ENCODE assay signal across 19 cellular contexts in the genomic region with DNA sequence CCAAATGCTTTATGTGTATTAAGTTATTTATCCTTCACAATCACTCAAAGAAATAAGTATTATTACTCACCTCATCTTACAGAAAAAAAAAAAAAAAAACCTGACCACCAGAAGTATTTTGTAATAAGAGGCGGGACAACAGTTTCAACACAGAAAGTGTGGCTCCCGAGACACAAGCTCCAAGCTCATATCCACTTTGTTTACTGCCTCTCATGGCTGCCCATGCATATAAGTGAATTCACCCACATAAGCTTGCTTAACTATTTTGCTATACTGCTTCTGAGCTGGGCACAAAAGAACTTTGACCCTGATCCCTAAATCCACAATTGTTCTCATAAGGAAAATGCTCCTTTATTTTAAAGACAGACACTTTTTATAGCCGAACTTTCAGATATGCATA.
A peak's percentile ranks its signal among the peaks of the same experiment; 100 is the strongest.
DNase-seq lines count a peak whose midpoint lies in the region; ATAC-seq, FAIRE-seq and TF ChIP-seq lines count a peak whose summit lies in the region.
"Had no signal": no experiment of that assay in that cellular context is flagged by ENCODE, and none has a peak within 500 bp of the region (broad histone marks: within the 10 kb centered on the region; RNA-seq: fewer than 3 reads in every experiment).

No MANE protein-coding gene starts in this region.

- H3K9me3 ChIP-seq in DOHH2 (ENCODE audit: control insufficient read depth, insufficient read depth, low read length) (peaks cover 7% of the 10 kb centered on the region; the same call in 1 of the 2 replicates), pancreas (no peaks in the 10 kb centered on the region)
- H3K9me3 ChIP-seq: gastrocnemius medialis had no signal

- H3K9me2 ChIP-seq in DOHH2 (replicated peaks; ENCODE audit: control insufficient read depth, low read length), result no peaks in the 10 kb centered on the region

- no peaks in the 10 kb centered on the region for H3F3A ChIP-seq in DOHH2 (ENCODE audit: control insufficient read depth, insufficient read depth)

- H4K20me1 ChIP-seq in DOHH2 (ENCODE audit: control insufficient read depth, insufficient read depth, low read depth, low read length), result no peaks in the 10 kb centered on the region

- H3K4me3 ChIP-seq in DOHH2 (ENCODE audit: low read length), result no peak overlapping the region
- H3K4me3 ChIP-seq in epithelial cell of esophagus (ENCODE audit: low read length), result no peak overlapping the region
- H3K4me3 ChIP-seq in pancreas, result no peak overlapping the region
- H3K4me3 ChIP-seq: cardiac muscle cell, gastrocnemius medialis had no signal

- FAIRE-seq in pancreas (lab: Jason Lieb, UNC), result no peak
- FAIRE-seq: HTR-8/SVneo had no signal

- no peaks in the 10 kb centered on the region for H3K79me2 ChIP-seq in DOHH2 (ENCODE audit: control insufficient read depth, low read length)

- intact Hi-C loops in pancreas (cut with DNase I), result no loop called here

- H3K4me2 ChIP-seq in DOHH2 (ENCODE audit: low read length), result peak overlapping the region; percentile 29; the same call in 1 of the 2 replicates

- H3K27me3 ChIP-seq in DOHH2 (ENCODE audit: control insufficient read depth, low read length) (no peaks in the 10 kb centered on the region), pancreas (no peaks in the 10 kb centered on the region)
- H3K27me3 ChIP-seq: cardiac muscle cell, gastrocnemius medialis had no signal

- peaks cover 4% of the 10 kb centered on the region; the same call in 1 of the 2 replicates for H3K36me3 ChIP-seq in DOHH2 (ENCODE audit: control insufficient read depth, low read length)
- H3K36me3 ChIP-seq in pancreas, result no peaks in the 10 kb centered on the region
- H3K36me3 ChIP-seq: cardiac muscle cell, gastrocnemius medialis had no signal

- H3K4me1 ChIP-seq in DOHH2 (ENCODE audit: control insufficient read depth, low read length) (peaks cover 11% of the 10 kb centered on the region), pancreas (no peaks in the 10 kb centered on the region)
- H3K4me1 ChIP-seq: gastrocnemius medialis had no signal

- DNase-seq in NCI-H526 treated with DMSO at 0.1 percent for 48 hours (lab: John Stamatoyannopoulos, UW) (peak; percentile 33), epithelial cell of esophagus (ENCODE audit: low read depth) (peak; percentile 39), left lobe of liver (ENCODE audit: low spot score) (no peak), DMS 273 treated with DMSO at 0.1 percent for 48 hours (lab: John Stamatoyannopoulos, UW) (no peak), pancreas (no peak), COLO668 (lab: John Stamatoyannopoulos, UW; ENCODE audit: unreplicated experiment) (no peak)
- DNase-seq: activated CD4-positive, alpha-beta T cell treated with anti-CD3 and anti-CD28 coated beads for 48 hours; activated T-cell treated with anti-CD3 and anti-CD28 coated beads for 4 hours; DMS79; effector CD8-positive, alpha-beta T cell; gastrocnemius medialis; GOT3; MM.1S; right cardiac atrium; stimulated activated CD4-positive, alpha-beta T cell treated with anti-CD3 and anti-CD28 coated beads, Interleukin-1b, Interleukin-23, amount 100 ng/mL, for 48 hours had no signal

- TF ChIP-seq CTCF in DOHH2 (IDR thresholded peaks at IDR 0.05; ENCODE audit: low read depth, low read length, poor library complexity, severe bottlenecking), result no peak
- no peak for TF ChIP-seq CTCF in epithelial cell of esophagus (IDR thresholded peaks at IDR 0.05; ENCODE audit: insufficient read depth, low read depth, low read length, missing control alignments)
- TF ChIP-seq CTCF in pancreas (IDR thresholded peaks at IDR 0.05), result no peak

- H3K27ac ChIP-seq in DOHH2 (ENCODE audit: low read depth, low read length) (no peak overlapping the region), pancreas (no peak overlapping the region)
- H3K27ac ChIP-seq: cardiac muscle cell, gastrocnemius medialis had no signal

- ATAC-seq in left lobe of liver (peak; percentile 69), GM18520 (IDR thresholded peaks at IDR 0.05; ENCODE audit: unreplicated experiment) (no peak), pancreas (no peak)
- ATAC-seq: gastrocnemius medialis, right cardiac atrium had no signal

- WGBS in pancreas, 2 donors, result 86 to 95% methylated on average over 3 of the region's 3 CpGs

Comparison
In these comparisons a context has a peak if more than half of its experiments do, and no peak if none do; other contexts are left out.
1. DNase-seq: peak in NCI-H526 treated with DMSO at 0.1 percent for 48 hours (single experiment) and epithelial cell of esophagus (single experiment); none in left lobe of liver (single experiment), DMS 273 treated with DMSO at 0.1 percent for 48 hours (single experiment), pancreas (0 of 6) and COLO668 (single experiment).